Comparison of ENCODE assay signal across 1 cellular context in genomic region chr17:81976332-81977210, GRCh38.
TF ChIP-seq lines count a peak whose summit lies in the region.

No MANE protein-coding gene starts in this region.

TF ChIP-seq in HepG2, 621 proteins besides CTCF, POLR2A, EP300 and RAD21 (continued from another document and continues in another):
- TF ChIP-seq ZSCAN21 (CRISPR knock-in tag; IDR thresholded peaks at IDR 0.05; ENCODE audit: borderline replicate concordance) = peak; percentile 63; the same call in 1 of the 2 replicates
- TF ChIP-seq ZNF652 (CRISPR knock-in tag; IDR thresholded peaks at IDR 0.05; ENCODE audit: borderline replicate concordance, low read depth) = no peak
- no peak for TF ChIP-seq JUNB (CRISPR knock-in tag; IDR thresholded peaks at IDR 0.05; ENCODE audit: borderline replicate concordance)
- TF ChIP-seq SNRNP70 (IDR thresholded peaks at IDR 0.05; ENCODE audit: low read depth, low read length) = no peak
- peak; percentile 84 for TF ChIP-seq PRMT3 (CRISPR knock-in tag; IDR thresholded peaks at IDR 0.05; ENCODE audit: borderline replicate concordance, low read depth)
- no peak for TF ChIP-seq TBL1XR1 (IDR thresholded peaks at IDR 0.05; ENCODE audit: borderline replicate concordance, low read length, partially characterized antibody)
- no peak for TF ChIP-seq RELA (CRISPR knock-in tag; IDR thresholded peaks at IDR 0.05)
- no peak for TF ChIP-seq ZNF766 (CRISPR knock-in tag; IDR thresholded peaks at IDR 0.05; ENCODE audit: borderline replicate concordance)
- no peak for TF ChIP-seq RFXANK (CRISPR knock-in tag; IDR thresholded peaks at IDR 0.05)
- peak; percentile 61 for TF ChIP-seq RBM22 (optimal IDR thresholded peaks at IDR 0.05; ENCODE audit: low read length)
- TF ChIP-seq SMARCC2 (IDR thresholded peaks at IDR 0.05) = no peak
- TF ChIP-seq NCOA5 (CRISPR knock-in tag; IDR thresholded peaks at IDR 0.05) = 0 out of 2 replicates have a peak, but pooled peaks have one; percentile 67
- TF ChIP-seq RFX3 (CRISPR knock-in tag; IDR thresholded peaks at IDR 0.05) = no peak
- TF ChIP-seq GATA4 (IDR thresholded peaks at IDR 0.05; ENCODE audit: borderline replicate concordance, low read depth) = no peak
- TF ChIP-seq REPIN1 (CRISPR knock-in tag; IDR thresholded peaks at IDR 0.05; ENCODE audit: borderline replicate concordance, low read depth) = no peak
- TF ChIP-seq FOXC1 (CRISPR knock-in tag; IDR thresholded peaks at IDR 0.05; ENCODE audit: borderline replicate concordance) = peak; percentile 44; the same call in 1 of the 2 replicates
- TF ChIP-seq SRY (CRISPR knock-in tag; IDR thresholded peaks at IDR 0.05) = no peak; the same call in 1 of the 2 replicates
- TF ChIP-seq SP140L (CRISPR knock-in tag; IDR thresholded peaks at IDR 0.05; ENCODE audit: borderline replicate concordance) = no peak
- TF ChIP-seq SIN3B (IDR thresholded peaks at IDR 0.05; ENCODE audit: low read length) = no peak
- no peak for TF ChIP-seq ATF6 (CRISPR knock-in tag; conservative IDR thresholded peaks at IDR 0.05)
- TF ChIP-seq CBFB (CRISPR knock-in tag; IDR thresholded peaks at IDR 0.05) = no peak
- TF ChIP-seq, protein P1, sequence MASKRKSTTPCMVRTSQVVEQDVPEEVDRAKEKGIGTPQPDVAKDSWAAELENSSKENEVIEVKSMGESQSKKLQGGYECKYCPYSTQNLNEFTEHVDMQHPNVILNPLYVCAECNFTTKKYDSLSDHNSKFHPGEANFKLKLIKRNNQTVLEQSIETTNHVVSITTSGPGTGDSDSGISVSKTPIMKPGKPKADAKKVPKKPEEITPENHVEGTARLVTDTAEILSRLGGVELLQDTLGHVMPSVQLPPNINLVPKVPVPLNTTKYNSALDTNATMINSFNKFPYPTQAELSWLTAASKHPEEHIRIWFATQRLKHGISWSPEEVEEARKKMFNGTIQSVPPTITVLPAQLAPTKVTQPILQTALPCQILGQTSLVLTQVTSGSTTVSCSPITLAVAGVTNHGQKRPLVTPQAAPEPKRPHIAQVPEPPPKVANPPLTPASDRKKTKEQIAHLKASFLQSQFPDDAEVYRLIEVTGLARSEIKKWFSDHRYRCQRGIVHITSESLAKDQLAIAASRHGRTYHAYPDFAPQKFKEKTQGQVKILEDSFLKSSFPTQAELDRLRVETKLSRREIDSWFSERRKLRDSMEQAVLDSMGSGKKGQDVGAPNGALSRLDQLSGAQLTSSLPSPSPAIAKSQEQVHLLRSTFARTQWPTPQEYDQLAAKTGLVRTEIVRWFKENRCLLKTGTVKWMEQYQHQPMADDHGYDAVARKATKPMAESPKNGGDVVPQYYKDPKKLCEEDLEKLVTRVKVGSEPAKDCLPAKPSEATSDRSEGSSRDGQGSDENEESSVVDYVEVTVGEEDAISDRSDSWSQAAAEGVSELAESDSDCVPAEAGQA (IDR thresholded peaks at IDR 0.05; ENCODE audit: low read depth) = no peak
- TF ChIP-seq, protein P1 (CRISPR knock-in tag; IDR thresholded peaks at IDR 0.05; ENCODE audit: borderline replicate concordance) = no peak
- TF ChIP-seq ZFP36 (IDR thresholded peaks at IDR 0.05; ENCODE audit: borderline replicate concordance, low read depth, low read length, partially characterized antibody) = no peak
- TF ChIP-seq SATB2 (CRISPR knock-in tag; IDR thresholded peaks at IDR 0.05) = no peak; the same call in 1 of the 2 replicates
- TF ChIP-seq ZMYM4 (CRISPR knock-in tag; IDR thresholded peaks at IDR 0.05) = no peak
- TF ChIP-seq MED8 (CRISPR knock-in tag; IDR thresholded peaks at IDR 0.05; ENCODE audit: insufficient replicate concordance) = no peak
- TF ChIP-seq HOXA7 (CRISPR knock-in tag; IDR thresholded peaks at IDR 0.05) = no peak
- no peak for TF ChIP-seq GTF3A (CRISPR knock-in tag; conservative IDR thresholded peaks at IDR 0.05)
- no peak for TF ChIP-seq ZNF496 (CRISPR knock-in tag; IDR thresholded peaks at IDR 0.05; ENCODE audit: insufficient replicate concordance)
- TF ChIP-seq, protein P2, sequence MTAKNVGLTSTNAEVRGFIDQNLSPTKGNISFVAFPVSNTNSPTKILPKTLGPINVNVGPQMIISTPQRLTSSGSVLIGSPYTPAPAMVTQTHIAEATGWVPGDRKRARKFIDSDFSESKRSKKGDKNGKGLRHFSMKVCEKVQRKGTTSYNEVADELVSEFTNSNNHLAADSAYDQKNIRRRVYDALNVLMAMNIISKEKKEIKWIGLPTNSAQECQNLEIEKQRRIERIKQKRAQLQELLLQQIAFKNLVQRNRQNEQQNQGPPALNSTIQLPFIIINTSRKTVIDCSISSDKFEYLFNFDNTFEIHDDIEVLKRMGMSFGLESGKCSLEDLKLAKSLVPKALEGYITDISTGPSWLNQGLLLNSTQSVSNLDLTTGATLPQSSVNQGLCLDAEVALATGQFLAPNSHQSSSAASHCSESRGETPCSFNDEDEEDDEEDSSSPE (CRISPR knock-in tag; IDR thresholded peaks at IDR 0.05) = peak; percentile 44; the same call in 1 of the 2 replicates
- TF ChIP-seq ZNF3 (CRISPR knock-in tag; IDR thresholded peaks at IDR 0.05) = no peak
- TF ChIP-seq, protein P3, sequence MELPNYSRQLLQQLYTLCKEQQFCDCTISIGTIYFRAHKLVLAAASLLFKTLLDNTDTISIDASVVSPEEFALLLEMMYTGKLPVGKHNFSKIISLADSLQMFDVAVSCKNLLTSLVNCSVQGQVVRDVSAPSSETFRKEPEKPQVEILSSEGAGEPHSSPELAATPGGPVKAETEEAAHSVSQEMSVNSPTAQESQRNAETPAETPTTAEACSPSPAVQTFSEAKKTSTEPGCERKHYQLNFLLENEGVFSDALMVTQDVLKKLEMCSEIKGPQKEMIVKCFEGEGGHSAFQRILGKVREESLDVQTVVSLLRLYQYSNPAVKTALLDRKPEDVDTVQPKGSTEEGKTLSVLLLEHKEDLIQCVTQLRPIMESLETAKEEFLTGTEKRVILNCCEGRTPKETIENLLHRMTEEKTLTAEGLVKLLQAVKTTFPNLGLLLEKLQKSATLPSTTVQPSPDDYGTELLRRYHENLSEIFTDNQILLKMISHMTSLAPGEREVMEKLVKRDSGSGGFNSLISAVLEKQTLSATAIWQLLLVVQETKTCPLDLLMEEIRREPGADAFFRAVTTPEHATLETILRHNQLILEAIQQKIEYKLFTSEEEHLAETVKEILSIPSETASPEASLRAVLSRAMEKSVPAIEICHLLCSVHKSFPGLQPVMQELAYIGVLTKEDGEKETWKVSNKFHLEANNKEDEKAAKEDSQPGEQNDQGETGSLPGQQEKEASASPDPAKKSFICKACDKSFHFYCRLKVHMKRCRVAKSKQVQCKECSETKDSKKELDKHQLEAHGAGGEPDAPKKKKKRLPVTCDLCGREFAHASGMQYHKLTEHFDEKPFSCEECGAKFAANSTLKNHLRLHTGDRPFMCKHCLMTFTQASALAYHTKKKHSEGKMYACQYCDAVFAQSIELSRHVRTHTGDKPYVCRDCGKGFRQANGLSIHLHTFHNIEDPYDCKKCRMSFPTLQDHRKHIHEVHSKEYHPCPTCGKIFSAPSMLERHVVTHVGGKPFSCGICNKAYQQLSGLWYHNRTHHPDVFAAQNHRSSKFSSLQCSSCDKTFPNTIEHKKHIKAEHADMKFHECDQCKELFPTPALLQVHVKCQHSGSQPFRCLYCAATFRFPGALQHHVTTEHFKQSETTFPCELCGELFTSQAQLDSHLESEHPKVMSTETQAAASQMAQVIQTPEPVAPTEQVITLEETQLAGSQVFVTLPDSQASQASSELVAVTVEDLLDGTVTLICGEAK (IDR thresholded peaks at IDR 0.05) = no peak
- TF ChIP-seq, protein P3 (CRISPR knock-in tag; IDR thresholded peaks at IDR 0.05) = no peak
- no peak; the same call in 1 of the 2 replicates for TF ChIP-seq NCOA1 (CRISPR knock-in tag; IDR thresholded peaks at IDR 0.05)
- TF ChIP-seq HMG20B (CRISPR knock-in tag; conservative IDR thresholded peaks at IDR 0.05) = no peak
- TF ChIP-seq ZNF441 (CRISPR knock-in tag; IDR thresholded peaks at IDR 0.05; ENCODE audit: borderline replicate concordance) = no peak
- TF ChIP-seq, protein P4, sequence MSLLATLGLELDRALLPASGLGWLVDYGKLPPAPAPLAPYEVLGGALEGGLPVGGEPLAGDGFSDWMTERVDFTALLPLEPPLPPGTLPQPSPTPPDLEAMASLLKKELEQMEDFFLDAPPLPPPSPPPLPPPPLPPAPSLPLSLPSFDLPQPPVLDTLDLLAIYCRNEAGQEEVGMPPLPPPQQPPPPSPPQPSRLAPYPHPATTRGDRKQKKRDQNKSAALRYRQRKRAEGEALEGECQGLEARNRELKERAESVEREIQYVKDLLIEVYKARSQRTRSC (CRISPR knock-in tag; IDR thresholded peaks at IDR 0.05; ENCODE audit: low read depth) = peak; percentile 95; the same call in 1 of the 2 replicates
- TF ChIP-seq ZNF235 (CRISPR knock-in tag; IDR thresholded peaks at IDR 0.05; ENCODE audit: borderline replicate concordance) = no peak; the same call in 1 of the 2 replicates
- no peak for TF ChIP-seq ZMAT5 (CRISPR knock-in tag; IDR thresholded peaks at IDR 0.05; ENCODE audit: borderline replicate concordance, low read depth)
- TF ChIP-seq FIP1L1 (IDR thresholded peaks at IDR 0.05; ENCODE audit: borderline replicate concordance, insufficient read depth, low read depth, low read length) = peak; percentile 89; the same call in 1 of the 2 replicates
- TF ChIP-seq ZNF337 (CRISPR knock-in tag; IDR thresholded peaks at IDR 0.05; ENCODE audit: borderline replicate concordance, low read depth) = no peak
- 0 out of 2 replicates have a peak, but pooled peaks have one; percentile 68 for TF ChIP-seq KLF13 (CRISPR knock-in tag; IDR thresholded peaks at IDR 0.05)
- no peak for TF ChIP-seq SP4 (CRISPR knock-in tag; IDR thresholded peaks at IDR 0.05)
